ENCODE assay signal across 1 cellular context in genomic region chr1:85290826-85291225, GRCh38.
TF ChIP-seq lines count a peak whose summit lies in the region.

No MANE protein-coding gene starts in this region.

TF ChIP-seq in HCT116, 20 proteins besides CTCF, POLR2A, EP300 and RAD21:
- TF ChIP-seq ATF3 (IDR thresholded peaks at IDR 0.05): no peak
- no peak for TF ChIP-seq CEBPB (IDR thresholded peaks at IDR 0.05; ENCODE audit: low read depth)
- TF ChIP-seq SIN3A (IDR thresholded peaks at IDR 0.05; ENCODE audit: low read depth): no peak
- no peak for TF ChIP-seq EGR1 (IDR thresholded peaks at IDR 0.05; ENCODE audit: low read depth)
- no peak for TF ChIP-seq ZNF274 (IDR thresholded peaks at IDR 0.05; ENCODE audit: low read depth, low read length)
